8 cellular contexts compared by ENCODE assay signal in genomic region chr2:20225294-20226151, GRCh38. TPM values are rescaled to one million over a fixed set of nuclear protein-coding genes. Genes with fewer than 3 reads are reported as not detected.
DNase-seq lines count a peak whose midpoint lies in the region; ATAC-seq and TF ChIP-seq lines count a peak whose summit lies in the region.

No MANE protein-coding gene starts in this region.

- ATAC-seq in GM18505 (IDR thresholded peaks at IDR 0.05; ENCODE audit: unreplicated experiment) (peak; percentile 55), HG02973 (IDR thresholded peaks at IDR 0.05; ENCODE audit: unreplicated experiment) (peak; percentile 46), gastroesophageal sphincter (peak; percentile 67)

- WGBS in gastroesophageal sphincter (ENCODE audit: low coverage in 1 of 2), 2 donors = 28 to 32% methylated on average over 11 to 12 of the region's 66 CpGs
- no CpG with 5 or more reads among the region's 66 CpGs for WGBS in neuronal stem cell (ENCODE audit: extremely low coverage in 2 of 2, insufficient read length in 2 of 2, insufficient replicate concordance in 1 of 2), 2 donors

- H3K27me3 ChIP-seq in gastroesophageal sphincter (peaks cover 46% of the 10 kb centered on the region), neuronal stem cell (ENCODE audit: control insufficient read depth in 3 of 3, insufficient read depth in 3 of 3, low read depth in 1 of 3, low read length in 3 of 3) (peaks cover 0 to 5% (median 0%) of the 10 kb centered on the region in 3 experiments)

- no peak overlapping the region for H2BK120ac ChIP-seq in neuronal stem cell (ENCODE audit: low read depth, low read length)

- H3K23ac ChIP-seq in neuronal stem cell (ENCODE audit: low read depth, low read length, poor library complexity) = peak overlapping the region; percentile 93

- H3K4ac ChIP-seq in neuronal stem cell (ENCODE audit: low read length) = no peak overlapping the region

- peaks cover 13% of the 10 kb centered on the region for H3K79me1 ChIP-seq in neuronal stem cell (ENCODE audit: low read depth, low read length)

- H2AFZ ChIP-seq in neuronal stem cell (ENCODE audit: low read length) = peak overlapping the region; percentile 98

- H2BK15ac ChIP-seq in neuronal stem cell (ENCODE audit: low read length) = peak overlapping the region; percentile 11

- H3K36me3 ChIP-seq in gastroesophageal sphincter (no peaks in the 10 kb centered on the region), neuronal stem cell (replicated peaks in 1 of 2; ENCODE audit: control insufficient read depth in 2 of 2, insufficient read depth in 2 of 2, low read length in 2 of 2) (peaks cover 3 to 22% of the 10 kb centered on the region in 2 donors)

- no peak overlapping the region for H2BK12ac ChIP-seq in neuronal stem cell (ENCODE audit: low read length)

- peak overlapping the region; percentile 75 for H3K4me2 ChIP-seq in neuronal stem cell (ENCODE audit: insufficient read depth, low read length, poor library complexity, severe bottlenecking)

- no peak overlapping the region for H4K8ac ChIP-seq in neuronal stem cell (ENCODE audit: low read depth, low read length)

- DNase-seq in AG20443 (ENCODE audit: low spot score) = peak; percentile 62
- DNase-seq in NCI-H2196 (lab: John Stamatoyannopoulos, UW; ENCODE audit: unreplicated experiment) = peak; percentile 76
- DNase-seq in activated T-cell treated with anti-CD3 and anti-CD28 coated beads for 48 hours (ENCODE audit: low read depth) = peak; percentile 46
- peak; percentile 77 for DNase-seq in neuronal stem cell (ENCODE audit: low spot score)
- no peak for DNase-seq in effector CD8-positive, alpha-beta T cell (lab: John Stamatoyannopoulos, UW)

- H2BK5ac ChIP-seq in neuronal stem cell (ENCODE audit: low read length) = peak overlapping the region; percentile 99

- H3K27ac ChIP-seq in gastroesophageal sphincter (peak overlapping the region in 2 of 4 donors; percentile 64 to 76), neuronal stem cell (replicated peaks; ENCODE audit: low read length) (peak overlapping the region; percentile 82)

- TF ChIP-seq CTCF in gastroesophageal sphincter (IDR thresholded peaks at IDR 0.05) = peak in 2 of 4 experiments; percentile 35 to 78

- H3K9me3 ChIP-seq in gastroesophageal sphincter = no peaks in the 10 kb centered on the region
- no peaks in the 10 kb centered on the region for H3K9me3 ChIP-seq in neuronal stem cell (replicated peaks in 1 of 2; ENCODE audit: control insufficient read depth in 2 of 2, insufficient read depth in 1 of 2, low read depth in 1 of 2, low read length in 2 of 2)

- H3K9ac ChIP-seq in neuronal stem cell (ENCODE audit: low read depth, low read length, poor library complexity) = peak overlapping the region; percentile 74

- TF ChIP-seq EP300 in gastroesophageal sphincter (IDR thresholded peaks at IDR 0.05) = no peak

- H3K4me1 ChIP-seq in gastroesophageal sphincter (peaks cover 0 to 33% (median 13%) of the 10 kb centered on the region in 3 donors), neuronal stem cell (ENCODE audit: control insufficient read depth in 2 of 2, insufficient read depth in 1 of 2, low read depth in 1 of 2, low read length in 2 of 2) (peaks cover 13 to 20% of the 10 kb centered on the region in 2 donors)

- H3K4me3 ChIP-seq in gastroesophageal sphincter (peak overlapping the region; percentile 36 to 67), neuronal stem cell (ENCODE audit: low read length in 2 of 2) (peak overlapping the region; percentile 84 to 85)

- peak overlapping the region; percentile 97 for H2AK5ac ChIP-seq in neuronal stem cell (ENCODE audit: low read depth, low read length)

- H3K14ac ChIP-seq in neuronal stem cell (ENCODE audit: low read length) = peak overlapping the region; percentile 0

- peak overlapping the region; percentile 98 for H3K18ac ChIP-seq in neuronal stem cell (ENCODE audit: low read length)

- H4K91ac ChIP-seq in neuronal stem cell (ENCODE audit: low read depth, low read length, poor library complexity) = peak overlapping the region; percentile 61

- no peak for TF ChIP-seq POLR2A in GM18505 (IDR thresholded peaks at IDR 0.05; ENCODE audit: borderline replicate concordance, extremely low read depth, insufficient read depth, insufficient read length)
- TF ChIP-seq POLR2A in gastroesophageal sphincter (IDR thresholded peaks at IDR 0.05) = no peak

RNA-seq across cellular contexts. Expression of gene SDC1, which starts 0.6 kb away (rescaled TPM):
- total RNA-seq in gastroesophageal sphincter = 10 to 100 TPM in 1 of 4 donors, 1 to 10 TPM in 3; 1.1 to 29.5 (median 1.8) TPM
- 45.3 TPM for polyA plus RNA-seq in neuronal stem cell (2013, experiment 1 of 2)
- 48.1 TPM for polyA plus RNA-seq in neuronal stem cell (2013, experiment 2 of 2)
